26 cellular contexts compared by ENCODE assay signal in genomic region chr19:12636631-12637030, GRCh38.
"Had no signal": no experiment of that assay in that cellular context is flagged by ENCODE, and none has a peak within 500 bp of the region (broad histone marks: within the 10 kb centered on the region; RNA-seq: fewer than 3 reads in every experiment).

No MANE protein-coding gene starts in this region.

- H3K4me3 ChIP-seq: MG63, SK-N-MC had no signal

- DNase-seq: activated CD4-positive, alpha-beta T cell treated with anti-CD3 and anti-CD28 coated beads for 48 hours; activated CD4-positive, alpha-beta T cell treated with anti-CD3 and anti-CD28 coated beads, Interleukin-2, amount 50 U/mL, for 48 hours; activated CD8-positive, alpha-beta memory T cell treated with anti-CD3 and anti-CD28 coated beads, Interleukin-2, amount 10 ng/mL, durations not matched to agents 7 days and 5 days; activated effector memory CD4-positive, alpha-beta T cell treated with anti-CD3 and anti-CD28 coated beads, Interleukin-2, amount 50 U/mL, for 16 hours; activated naive CD4-positive, alpha-beta T cell treated with Interleukin-2 at 50 U/mL for 16 hours; activated naive CD8-positive, alpha-beta T cell treated with anti-CD3 and anti-CD28 coated beads, Interleukin-2, amount 50 U/mL, for 24 hours; activated T-cell treated with anti-CD3 and anti-CD28 coated beads, Interleukin-2, amount 50 U/mL, for 4 hours; amniotic stem cell; MG63; NCI-H1105; NCI-H1436; NCI-H187 treated with DMSO at 0.1 percent for 48 hours; NCI-H2081 treated with DMSO at 0.1 percent for 48 hours; NCI-H446; NCI-H524; NCI-H774; NK-92 treated with Interleukin-12 subunit alpha and Interleukin-12 subunit beta, amount 100 ng/mL, for 24 hours; OCI-M1; RPMI8226; T-cell had no signal

- H3K27ac ChIP-seq: SK-N-MC had no signal

- H3K9me3 Mint-ChIP-seq: activated naive CD4-positive, alpha-beta T cell treated with anti-CD3 and anti-CD28 coated beads, Interleukin-2, amount 50 U/mL, for 72 hours; activated naive CD8-positive, alpha-beta T cell treated with anti-CD3 and anti-CD28 coated beads, Interleukin-2, amount 50 U/mL, for 24 hours; activated T-cell treated with anti-CD3 and anti-CD28 coated beads, Interleukin-2, amount 50 U/mL, for 4 hours; T-cell had no signal

- ATAC-seq: activated CD4-positive, CD25-positive, alpha-beta regulatory T cell treated with anti-CD3 and anti-CD28 coated beads, Interleukin-2, amount 50 U/mL, for 24 hours; activated CD8-positive, alpha-beta memory T cell treated with anti-CD3 and anti-CD28 coated beads, Interleukin-2, amount 10 ng/mL, durations not matched to agents 7 days and 5 days; activated naive CD4-positive, alpha-beta T cell treated with anti-CD3 and anti-CD28 coated beads, Interleukin-2, amount 50 U/mL, for 72 hours; activated naive CD8-positive, alpha-beta T cell treated with anti-CD3 and anti-CD28 coated beads, Interleukin-2, amount 50 U/mL, for 24 hours; activated T-cell treated with anti-CD3 and anti-CD28 coated beads, Interleukin-2, amount 50 U/mL, for 4 hours; Panc1; Right ventricle myocardium inferior; T-cell had no signal

- H3K27ac Mint-ChIP-seq: activated CD8-positive, alpha-beta memory T cell treated with anti-CD3 and anti-CD28 coated beads, Interleukin-2, amount 10 ng/mL, durations not matched to agents 7 days and 5 days; activated naive CD8-positive, alpha-beta T cell treated with anti-CD3 and anti-CD28 coated beads, Interleukin-2, amount 50 U/mL, for 24 hours had no signal

- H3K27me3 Mint-ChIP-seq: activated CD8-positive, alpha-beta memory T cell treated with anti-CD3 and anti-CD28 coated beads, Interleukin-2, amount 10 ng/mL, durations not matched to agents 7 days and 5 days; activated naive CD8-positive, alpha-beta T cell treated with anti-CD3 and anti-CD28 coated beads, Interleukin-2, amount 50 U/mL, for 24 hours; brain; T-cell had no signal

- H3K27me3 ChIP-seq: MG63 had no signal

- H3K4me3 Mint-ChIP-seq: activated CD8-positive, alpha-beta memory T cell treated with anti-CD3 and anti-CD28 coated beads, Interleukin-2, amount 10 ng/mL, durations not matched to agents 7 days and 5 days; activated naive CD8-positive, alpha-beta T cell treated with anti-CD3 and anti-CD28 coated beads, Interleukin-2, amount 50 U/mL, for 24 hours; activated T-cell treated with anti-CD3 and anti-CD28 coated beads, Interleukin-2, amount 50 U/mL, for 4 hours; brain; T-cell had no signal
